ENCODE assay signal across 8 cellular contexts in the genomic region with DNA sequence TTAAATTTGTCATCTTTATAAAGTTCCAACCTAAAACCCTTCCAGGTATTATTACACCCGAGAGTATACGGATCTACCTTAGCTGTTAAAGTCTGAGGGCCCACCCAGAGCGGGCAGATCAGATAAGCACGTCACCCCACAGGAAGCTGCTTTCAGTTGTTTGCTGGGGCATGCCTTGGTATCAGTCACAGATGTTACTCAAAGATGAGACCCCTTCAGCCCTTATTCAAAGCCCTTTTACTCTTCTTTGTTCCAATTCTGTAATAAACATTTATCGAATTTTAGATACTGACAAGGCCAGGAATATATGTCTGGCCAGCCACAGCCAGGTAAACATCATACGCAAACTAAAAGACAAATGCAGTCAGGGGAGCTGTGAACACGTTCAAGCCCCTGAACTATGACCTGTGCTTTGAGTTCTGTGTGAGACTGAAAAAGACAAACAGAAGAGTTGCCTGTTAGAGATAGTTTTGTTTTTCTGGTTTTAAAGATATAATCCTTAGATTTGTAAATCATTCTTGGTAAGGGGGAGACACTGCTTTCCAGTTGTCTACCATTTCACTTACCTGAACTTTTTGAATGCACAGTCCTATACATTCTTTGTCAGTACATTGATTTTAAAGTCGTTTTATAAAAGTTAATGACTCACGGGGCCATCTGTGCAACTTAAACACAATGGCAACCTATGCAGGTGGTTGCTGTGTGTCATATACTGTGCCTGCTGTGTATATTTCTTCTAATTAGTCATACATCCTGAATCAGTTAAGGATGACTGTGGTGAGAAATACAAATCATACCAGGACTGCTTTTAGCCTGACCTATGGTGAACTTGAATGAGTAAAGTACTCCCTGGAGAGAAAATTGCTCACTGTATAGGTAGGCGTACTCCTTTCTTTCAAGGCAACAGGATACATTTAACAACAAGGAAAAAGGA.
DNase-seq lines count a peak whose midpoint lies in the region; ATAC-seq lines count a peak whose summit lies in the region.

No MANE protein-coding gene starts in this region.

- intact Hi-C loops in left colon (cut with DNase I, micrococcal nuclease), result no loop called here

- no peak overlapping the region for H3K4me3 Mint-ChIP-seq in activated CD4-positive, alpha-beta memory T cell treated with anti-CD3 and anti-CD28 coated beads, Interleukin-2, amount 10 ng/mL, durations not matched to agents 7 days and 5 days

- peaks cover 33% of the 10 kb centered on the region for H3K4me1 Mint-ChIP-seq in activated CD4-positive, alpha-beta memory T cell treated with anti-CD3 and anti-CD28 coated beads, Interleukin-2, amount 10 ng/mL, durations not matched to agents 7 days and 5 days

- CTCF ChIA-PET in activated CD4-positive, alpha-beta memory T cell treated with anti-CD3 and anti-CD28 coated beads, Interleukin-2, amount 10 ng/mL, durations not matched to agents 7 days and 5 days (lab: Charles Lee), result interaction anchor here (0.8 to 1.4 kb wide), 3 partner anchors 12 to 109 kb away, joined by 3 to 5 read pairs (median 3); no protein-coding TSS in a partner anchor

- no peaks in the 10 kb centered on the region for H3K36me3 Mint-ChIP-seq in activated CD4-positive, alpha-beta memory T cell treated with anti-CD3 and anti-CD28 coated beads, Interleukin-2, amount 10 ng/mL, durations not matched to agents 7 days and 5 days (ENCODE audit: low read depth)

- H3K9me3 Mint-ChIP-seq in activated CD4-positive, alpha-beta memory T cell treated with anti-CD3 and anti-CD28 coated beads, Interleukin-2, amount 10 ng/mL, durations not matched to agents 7 days and 5 days, result no peaks in the 10 kb centered on the region

- peak; percentile 95 for ATAC-seq in GM21360 (IDR thresholded peaks at IDR 0.05; ENCODE audit: unreplicated experiment)
- ATAC-seq in HG03520 (IDR thresholded peaks at IDR 0.05; ENCODE audit: unreplicated experiment), result peak; percentile 95
- ATAC-seq in left colon, result peak; percentile 83

- DNase-seq in EH (ENCODE audit: low read depth), result peak; percentile 94
- peak; percentile 40 for DNase-seq in activated CD4-positive, alpha-beta memory T cell treated with anti-CD3 and anti-CD28 coated beads, Interleukin-2, amount 10 ng/mL, durations not matched to agents 7 days and 5 days
- peak; percentile 23 to 41 for DNase-seq in left colon
- no peak for DNase-seq in middle frontal gyrus (ENCODE audit: extremely low spot score, low spot score)
- no peak for DNase-seq in NCI-H524 (lab: John Stamatoyannopoulos, UW)
- no peak for DNase-seq in SHP77 treated with DMSO at 0.1 percent for 48 hours (lab: John Stamatoyannopoulos, UW)

- H3K27ac Mint-ChIP-seq in activated CD4-positive, alpha-beta memory T cell treated with anti-CD3 and anti-CD28 coated beads, Interleukin-2, amount 10 ng/mL, durations not matched to agents 7 days and 5 days, result peak overlapping the region; percentile 82

- H3K27me3 Mint-ChIP-seq in activated CD4-positive, alpha-beta memory T cell treated with anti-CD3 and anti-CD28 coated beads, Interleukin-2, amount 10 ng/mL, durations not matched to agents 7 days and 5 days, result no peaks in the 10 kb centered on the region

- POLR2A ChIA-PET in activated CD4-positive, alpha-beta memory T cell treated with anti-CD3 and anti-CD28 coated beads, Interleukin-2, amount 10 ng/mL, durations not matched to agents 7 days and 5 days (lab: Charles Lee), result interaction anchor here (0.8 to 2.3 kb wide), 3 partner anchors 101 to 811 kb away, joined by 3 to 8 read pairs (median 4); partner anchors contain the start of gene ITPRID2

Comparison
In these comparisons a context has a peak if more than half of its experiments do, and no peak if none do; other contexts are left out.
1. DNase-seq: peak in EH (single experiment), activated CD4-positive, alpha-beta memory T cell treated with anti-CD3 and anti-CD28 coated beads, Interleukin-2, amount 10 ng/mL, durations not matched to agents 7 days and 5 days (single experiment) and left colon (2 of 2); none in middle frontal gyrus (single experiment), NCI-H524 (0 of 2) and SHP77 treated with DMSO at 0.1 percent for 48 hours (single experiment).
2. Peak in every context shown above with its lines, with median percentiles within 50 percentile points of each other: ATAC-seq.